In genomic region chr2:122523143-122523542, GRCh38 we compare ENCODE assay signal across 20 cellular contexts.
"Had no signal": no experiment of that assay in that cellular context is flagged by ENCODE, and none has a peak within 500 bp of the region (broad histone marks: within the 10 kb centered on the region; RNA-seq: fewer than 3 reads in every experiment).

No MANE protein-coding gene starts in this region.

- H3K4me1 ChIP-seq: ascending aorta, colonic mucosa, gastrocnemius medialis, heart right ventricle, tibial nerve, uterus had no signal

- H3K27ac Mint-ChIP-seq: activated CD4-positive, alpha-beta T cell treated with anti-CD3 and anti-CD28 coated beads, Interleukin-2, amount 10 ng/mL, durations not matched to agents 24 days and 14 days; activated CD8-positive, alpha-beta T cell treated with anti-CD3 and anti-CD28 coated beads, Interleukin-2, amount 10 ng/mL, durations not matched to agents 7 days and 5 days; activated naive CD4-positive, alpha-beta T cell treated with anti-CD3 and anti-CD28 coated beads, Interleukin-2, amount 10 ng/mL, durations not matched to agents 7 days and 5 days; naive thymus-derived CD4-positive, alpha-beta T cell; neural progenitor cell; progenitor cell of endocrine pancreas; stimulated activated naive CD8-positive, alpha-beta T cell treated with anti-CD3 and anti-CD28 coated beads, Interleukin-15, Interleukin-2, amounts not matched to agents 100 ng/mL and 50 ng/mL, for 24 hours had no signal

- H3K27me3 Mint-ChIP-seq: activated CD4-positive, alpha-beta T cell treated with anti-CD3 and anti-CD28 coated beads, Interleukin-2, amount 10 ng/mL, durations not matched to agents 24 days and 14 days; activated naive CD4-positive, alpha-beta T cell treated with anti-CD3 and anti-CD28 coated beads, Interleukin-2, amount 10 ng/mL, durations not matched to agents 7 days and 5 days; central memory CD8-positive, alpha-beta T cell; naive thymus-derived CD4-positive, alpha-beta T cell; progenitor cell of endocrine pancreas; stimulated activated naive CD8-positive, alpha-beta T cell treated with anti-CD3 and anti-CD28 coated beads, Interleukin-15, Interleukin-2, amounts not matched to agents 100 ng/mL and 50 ng/mL, for 24 hours had no signal

- H2AFZ ChIP-seq: neural progenitor cell had no signal

- H3K27me3 ChIP-seq: ascending aorta, colonic mucosa, gastrocnemius medialis, neural progenitor cell, tibial nerve, uterus had no signal

- H3K4me2 ChIP-seq: neural progenitor cell had no signal

- H3K9me3 ChIP-seq: ascending aorta, colonic mucosa, gastrocnemius medialis, tibial nerve, uterus had no signal

- H3K9ac ChIP-seq: neural progenitor cell had no signal

- H3K27ac ChIP-seq: ascending aorta, colonic mucosa, gastrocnemius medialis, heart right ventricle, neural progenitor cell, tibial nerve, uterus had no signal

- FAIRE-seq: endometrium had no signal

- ATAC-seq: activated CD8-positive, alpha-beta T cell treated with anti-CD3 and anti-CD28 coated beads, Interleukin-2, amount 10 ng/mL, durations not matched to agents 7 days and 5 days; gastrocnemius medialis; heart right ventricle; left cardiac atrium; naive thymus-derived CD4-positive, alpha-beta T cell had no signal

- H3K36me3 ChIP-seq: ascending aorta, colonic mucosa, gastrocnemius medialis, heart right ventricle, neural progenitor cell, tibial nerve, uterus had no signal

- H3K4me3 ChIP-seq: ascending aorta, colonic mucosa, gastrocnemius medialis, heart right ventricle, neural progenitor cell, tibial nerve, uterus had no signal

- H3K4me1 Mint-ChIP-seq: activated CD4-positive, alpha-beta T cell treated with anti-CD3 and anti-CD28 coated beads, Interleukin-2, amount 10 ng/mL, durations not matched to agents 24 days and 14 days; activated naive CD4-positive, alpha-beta T cell treated with anti-CD3 and anti-CD28 coated beads, Interleukin-2, amount 10 ng/mL, durations not matched to agents 7 days and 5 days; central memory CD8-positive, alpha-beta T cell; naive thymus-derived CD4-positive, alpha-beta T cell; neural progenitor cell had no signal

- DNase-seq: activated CD4-positive, alpha-beta T cell treated with anti-CD3 and anti-CD28 coated beads, Interleukin-2, amount 10 ng/mL, durations not matched to agents 24 days and 14 days; activated CD8-positive, alpha-beta T cell treated with anti-CD3 and anti-CD28 coated beads, Interleukin-2, amount 10 ng/mL, durations not matched to agents 7 days and 5 days; activated effector memory CD4-positive, alpha-beta T cell treated with Interleukin-2 at 50 U/mL for 16 hours; activated naive CD4-positive, alpha-beta T cell treated with anti-CD3 and anti-CD28 coated beads, Interleukin-2, amount 10 ng/mL, durations not matched to agents 7 days and 5 days; activated T-cell treated with anti-CD3 and anti-CD28 coated beads, Interleukin-2, amount 50 U/mL, for 48 hours; colonic mucosa; gastrocnemius medialis; heart right ventricle; left cardiac atrium; mesenchymal stem cell; naive thymus-derived CD4-positive, alpha-beta T cell; stimulated activated CD4-positive, alpha-beta T cell treated with anti-CD3 and anti-CD28 coated beads, Interleukin-2, amount 100 ng/mL, for 48 hours; uterus had no signal

- H3K4me3 Mint-ChIP-seq: activated CD4-positive, alpha-beta T cell treated with anti-CD3 and anti-CD28 coated beads, Interleukin-2, amount 10 ng/mL, durations not matched to agents 24 days and 14 days; activated CD8-positive, alpha-beta T cell treated with anti-CD3 and anti-CD28 coated beads, Interleukin-2, amount 10 ng/mL, durations not matched to agents 7 days and 5 days; activated naive CD4-positive, alpha-beta T cell treated with anti-CD3 and anti-CD28 coated beads, Interleukin-2, amount 10 ng/mL, durations not matched to agents 7 days and 5 days; central memory CD8-positive, alpha-beta T cell; naive thymus-derived CD4-positive, alpha-beta T cell; neural progenitor cell; stimulated activated naive CD8-positive, alpha-beta T cell treated with anti-CD3 and anti-CD28 coated beads, Interleukin-15, Interleukin-2, amounts not matched to agents 100 ng/mL and 50 ng/mL, for 24 hours had no signal

- H3K36me3 Mint-ChIP-seq: activated naive CD4-positive, alpha-beta T cell treated with anti-CD3 and anti-CD28 coated beads, Interleukin-2, amount 10 ng/mL, durations not matched to agents 7 days and 5 days; naive thymus-derived CD4-positive, alpha-beta T cell; neural progenitor cell had no signal
